In genomic region chr22:26367402-26368245, GRCh38 we compare ENCODE assay signal across 8 cellular contexts.
A peak's percentile ranks its signal among the peaks of the same experiment; 100 is the strongest.
DNase-seq lines count a peak whose midpoint lies in the region; ATAC-seq and TF ChIP-seq lines count a peak whose summit lies in the region.

No MANE protein-coding gene starts in this region.

- H3K4me3 ChIP-seq in CD8-positive, alpha-beta memory T cell (ENCODE audit: low read length) = no peak overlapping the region
- H3K4me3 ChIP-seq in HL-60 (replicated peaks; ENCODE audit: insufficient read depth, low read length) = no peak overlapping the region
- no peak overlapping the region for H3K4me3 ChIP-seq in left ventricle myocardium inferior

- H3K36me3 Mint-ChIP-seq in CD8-positive, alpha-beta memory T cell = no peaks in the 10 kb centered on the region

- peak; percentile 75 for TF ChIP-seq CTCF in HL-60 (IDR thresholded peaks at IDR 0.05; ENCODE audit: insufficient read depth, low read length)
- peak; percentile 74 for TF ChIP-seq CTCF in left ventricle myocardium inferior (IDR thresholded peaks at IDR 0.05; ENCODE audit: borderline replicate concordance)

- no peaks in the 10 kb centered on the region for H3K36me3 ChIP-seq in CD8-positive, alpha-beta memory T cell (ENCODE audit: insufficient read depth, low read length)
- H3K36me3 ChIP-seq in left ventricle myocardium inferior = no peaks in the 10 kb centered on the region

- no peak overlapping the region for H3K27ac ChIP-seq in CD8-positive, alpha-beta memory T cell (ENCODE audit: low read depth, low read length)
- H3K27ac ChIP-seq in HL-60 (replicated peaks) = no peak overlapping the region
- no peak overlapping the region for H3K27ac ChIP-seq in left ventricle myocardium inferior (replicated peaks)

- ATAC-seq in HG03354 (IDR thresholded peaks at IDR 0.05; ENCODE audit: poor library complexity, severe bottlenecking, unreplicated experiment) (no peak), HG03565 (IDR thresholded peaks at IDR 0.05; ENCODE audit: unreplicated experiment) (no peak)

- peaks cover 4 to 35% of the 10 kb centered on the region in 2 donors for H3K27me3 Mint-ChIP-seq in CD8-positive, alpha-beta memory T cell

- peaks cover 0 to 1% (median 0%) of the 10 kb centered on the region in 3 donors for H3K4me1 Mint-ChIP-seq in CD8-positive, alpha-beta memory T cell

- in situ Hi-C loops in SK-MEL-5 (cut with HindIII; ENCODE audit: low pct_unique_long_range_greater_than_20kb, low sequenced_read_pairs) = no loop called here

- H3K4me3 Mint-ChIP-seq in CD8-positive, alpha-beta memory T cell = no peak overlapping the region

- H3K9me3 ChIP-seq in CD8-positive, alpha-beta memory T cell (ENCODE audit: low read length) = no peaks in the 10 kb centered on the region
- no peaks in the 10 kb centered on the region for H3K9me3 ChIP-seq in left ventricle myocardium inferior (replicated peaks)

- POLR2A ChIA-PET in CD8-positive, alpha-beta memory T cell (lab: Charles Lee) = no interaction called here

- no peak overlapping the region for H3K27ac Mint-ChIP-seq in CD8-positive, alpha-beta memory T cell

- H3K9me3 Mint-ChIP-seq in CD8-positive, alpha-beta memory T cell = no peaks in the 10 kb centered on the region

- DNase-seq in CD8-positive, alpha-beta memory T cell = peak; percentile 30 to 62 (median 43)
- peak; percentile 31 to 41 for DNase-seq in HL-60 (ENCODE audit: low read depth in 1 of 2, low spot score in 1 of 2)
- DNase-seq in SK-MEL-5 (ENCODE audit: low read depth, low spot score) = peak; percentile 74
- peak; percentile 70 for DNase-seq in activated naive CD4-positive, alpha-beta T cell treated with Interleukin-2 at 50 U/mL for 16 hours
- DNase-seq in left ventricle myocardium inferior = no peak
- DNase-seq in stimulated activated CD4-positive, alpha-beta T cell treated with anti-CD3 and anti-CD28 coated beads, Interleukin-12 subunit alpha, Interleukin-12 subunit beta, amount 100 ng/mL, for 48 hours (ENCODE audit: low read depth in 2 of 3, low spot score in 1 of 3) = peak; percentile 34 to 61 (median 51)

- intact Hi-C loops in left ventricle myocardium inferior (cut with micrococcal nuclease) = loop anchor here (10.0 kb wide), 1 partner anchor 97 kb away; no protein-coding TSS in a partner anchor

- CTCF ChIA-PET in CD8-positive, alpha-beta memory T cell (lab: Charles Lee) = interaction anchor here (0.6 to 2.1 kb wide), 5 partner anchors 12 to 94 kb away, joined by 3 to 6 read pairs (median 4); no protein-coding TSS in a partner anchor

- H3K4me1 ChIP-seq in CD8-positive, alpha-beta memory T cell (ENCODE audit: insufficient read depth, low read length) = no peaks in the 10 kb centered on the region
- no peaks in the 10 kb centered on the region for H3K4me1 ChIP-seq in left ventricle myocardium inferior

- no peaks in the 10 kb centered on the region for H3K27me3 ChIP-seq in CD8-positive, alpha-beta memory T cell (ENCODE audit: insufficient read depth, low read length, poor library complexity, severe bottlenecking)
- H3K27me3 ChIP-seq in HL-60 (ENCODE audit: insufficient read depth, poor library complexity, severe bottlenecking) (peaks cover 3% of the 10 kb centered on the region), left ventricle myocardium inferior (ENCODE audit: low read depth) (peaks cover 56% of the 10 kb centered on the region)
